Comparison of ENCODE assay signal across 19 cellular contexts in the genomic region with DNA sequence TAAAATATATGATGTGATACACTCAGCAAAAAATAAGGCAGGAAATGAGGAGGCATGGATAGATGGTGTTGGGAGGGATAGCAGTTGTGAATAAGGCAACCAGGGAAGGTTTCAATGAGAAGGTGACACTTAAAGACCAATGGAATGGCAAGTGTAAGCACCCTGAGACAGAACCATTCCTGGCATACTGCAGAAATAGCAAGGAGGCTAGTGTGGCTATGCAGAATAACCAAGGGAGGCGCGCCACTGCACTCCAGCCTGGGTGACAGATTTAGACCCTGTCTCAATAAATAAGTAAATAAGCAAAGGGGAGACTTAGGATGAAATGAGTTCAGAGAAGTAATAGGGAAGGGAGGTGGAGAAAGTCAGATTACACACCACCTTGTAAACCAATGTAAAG.
A peak's percentile ranks its signal among the peaks of the same experiment; 100 is the strongest.
DNase-seq lines count a peak whose midpoint lies in the region; ATAC-seq and TF ChIP-seq lines count a peak whose summit lies in the region.
"Had no signal": no experiment of that assay in that cellular context is flagged by ENCODE, and none has a peak within 500 bp of the region (broad histone marks: within the 10 kb centered on the region; RNA-seq: fewer than 3 reads in every experiment).

No MANE protein-coding gene starts in this region.

- no peak overlapping the region for H3K4me3 ChIP-seq in GM23338
- H3K4me3 ChIP-seq: spleen, uterus had no signal

- TF ChIP-seq CTCF in GM23338 (conservative IDR thresholded peaks at IDR 0.05; ENCODE audit: low read depth in 2 of 2), result no peak

- H3F3A ChIP-seq in GM23338 (replicated peaks; ENCODE audit: low read depth), result no peaks in the 10 kb centered on the region

- no peaks in the 10 kb centered on the region for H3K27me3 Mint-ChIP-seq in activated T-cell treated with anti-CD3 and anti-CD28 coated beads, Interleukin-2, amount 50 U/mL, for 24 hours
- H3K27me3 Mint-ChIP-seq in activated T-cell treated with anti-CD3 and anti-CD28 coated beads, Interleukin-2, amount 50 U/mL, for 4 hours (ENCODE audit: low read depth), result no peaks in the 10 kb centered on the region
- peaks cover 2% of the 10 kb centered on the region for H3K27me3 Mint-ChIP-seq in activated CD8-positive, alpha-beta memory T cell treated with anti-CD3 and anti-CD28 coated beads, Interleukin-2, amount 10 ng/mL, durations not matched to agents 7 days and 5 days
- H3K27me3 Mint-ChIP-seq in stimulated activated naive CD8-positive, alpha-beta T cell treated with anti-CD3 and anti-CD28 coated beads, Interleukin-15, Interleukin-2, amounts not matched to agents 100 ng/mL and 50 ng/mL, for 24 hours, result no peaks in the 10 kb centered on the region
- peaks cover 5% of the 10 kb centered on the region for H3K27me3 Mint-ChIP-seq in GM23338 (ENCODE audit: insufficient read depth, low read depth, poor library complexity)

- no peaks in the 10 kb centered on the region for H3K79me2 ChIP-seq in GM23338 (replicated peaks; ENCODE audit: insufficient read depth)

- no peaks in the 10 kb centered on the region for H3K4me1 ChIP-seq in GM23338 (ENCODE audit: insufficient read depth)
- H3K4me1 ChIP-seq: uterus had no signal

- H3K27ac ChIP-seq in GM23338 (ENCODE audit: low read depth), result no peak overlapping the region
- H3K27ac ChIP-seq: HL-60 had no signal

- no peak overlapping the region for H3K4me3 Mint-ChIP-seq in activated T-cell treated with anti-CD3 and anti-CD28 coated beads, Interleukin-2, amount 50 U/mL, for 24 hours
- H3K4me3 Mint-ChIP-seq in activated T-cell treated with anti-CD3 and anti-CD28 coated beads, Interleukin-2, amount 50 U/mL, for 4 hours, result no peak overlapping the region
- H3K4me3 Mint-ChIP-seq in activated CD8-positive, alpha-beta memory T cell treated with anti-CD3 and anti-CD28 coated beads, Interleukin-2, amount 10 ng/mL, durations not matched to agents 7 days and 5 days, result no peak overlapping the region
- no peak overlapping the region for H3K4me3 Mint-ChIP-seq in stimulated activated naive CD8-positive, alpha-beta T cell treated with anti-CD3 and anti-CD28 coated beads, Interleukin-15, Interleukin-2, amounts not matched to agents 100 ng/mL and 50 ng/mL, for 24 hours
- no peak overlapping the region for H3K4me3 Mint-ChIP-seq in GM23338
- H3K4me3 Mint-ChIP-seq: endodermal cell had no signal

- peak overlapping the region; percentile 94 for H3K27ac Mint-ChIP-seq in activated T-cell treated with anti-CD3 and anti-CD28 coated beads, Interleukin-2, amount 50 U/mL, for 24 hours
- H3K27ac Mint-ChIP-seq in activated CD8-positive, alpha-beta memory T cell treated with anti-CD3 and anti-CD28 coated beads, Interleukin-2, amount 10 ng/mL, durations not matched to agents 7 days and 5 days, result peak overlapping the region; percentile 1
- H3K27ac Mint-ChIP-seq in stimulated activated naive CD8-positive, alpha-beta T cell treated with anti-CD3 and anti-CD28 coated beads, Interleukin-15, Interleukin-2, amounts not matched to agents 100 ng/mL and 50 ng/mL, for 24 hours, result peak overlapping the region; percentile 95
- no peak overlapping the region for H3K27ac Mint-ChIP-seq in GM23338
- H3K27ac Mint-ChIP-seq: endodermal cell had no signal

- peak; percentile 24 for DNase-seq in activated T-cell treated with anti-CD3 and anti-CD28 coated beads, Interleukin-2, amount 50 U/mL, for 24 hours
- no peak for DNase-seq in activated T-cell treated with anti-CD3 and anti-CD28 coated beads, Interleukin-2, amount 50 U/mL, for 4 hours
- DNase-seq in activated CD8-positive, alpha-beta memory T cell treated with anti-CD3 and anti-CD28 coated beads, Interleukin-2, amount 10 ng/mL, durations not matched to agents 7 days and 5 days, result peak; percentile 31
- DNase-seq in mesenteric fat pad (ENCODE audit: low spot score) (peak; percentile 11), GM23338 (ENCODE audit: low spot score) (no peak), NCI-H1092 (lab: John Stamatoyannopoulos, UW) (no peak)
- DNase-seq in stimulated activated CD8-positive, alpha-beta memory T cell treated with anti-CD3 and anti-CD28 coated beads, Interleukin-4, amount 100 ng/mL, for 48 hours, result no peak
- DNase-seq: Caco-2; endodermal cell; KBM-7; midbrain; NCI-H2107; NCI-H748 treated with DMSO at 0.1 percent for 48 hours; SK-N-SH; spleen; stimulated activated naive CD4-positive, alpha-beta T cell had no signal

- no peak overlapping the region for H2AFZ ChIP-seq in GM23338

- no peak overlapping the region for H3K4me2 ChIP-seq in GM23338
- H3K4me2 ChIP-seq: SK-N-SH had no signal

- no peaks in the 10 kb centered on the region for H3K36me3 ChIP-seq in GM23338 (ENCODE audit: insufficient read depth)
- H3K36me3 ChIP-seq: spleen, uterus had no signal

- no peak for ATAC-seq in activated T-cell treated with anti-CD3 and anti-CD28 coated beads, Interleukin-2, amount 50 U/mL, for 4 hours
- no peak for ATAC-seq in activated CD8-positive, alpha-beta memory T cell treated with anti-CD3 and anti-CD28 coated beads, Interleukin-2, amount 10 ng/mL, durations not matched to agents 7 days and 5 days
- ATAC-seq in GM23338, result no peak

- H3K27me3 ChIP-seq in GM23338 (ENCODE audit: insufficient read depth), result no peaks in the 10 kb centered on the region
- H3K27me3 ChIP-seq: spleen, uterus had no signal

- peaks cover 21% of the 10 kb centered on the region for H3K9me3 Mint-ChIP-seq in activated T-cell treated with anti-CD3 and anti-CD28 coated beads, Interleukin-2, amount 50 U/mL, for 24 hours
- H3K9me3 Mint-ChIP-seq in activated T-cell treated with anti-CD3 and anti-CD28 coated beads, Interleukin-2, amount 50 U/mL, for 4 hours, result peaks cover 15% of the 10 kb centered on the region
- peaks cover 1% of the 10 kb centered on the region for H3K9me3 Mint-ChIP-seq in activated CD8-positive, alpha-beta memory T cell treated with anti-CD3 and anti-CD28 coated beads, Interleukin-2, amount 10 ng/mL, durations not matched to agents 7 days and 5 days (ENCODE audit: low read depth)
- H3K9me3 Mint-ChIP-seq in stimulated activated naive CD8-positive, alpha-beta T cell treated with anti-CD3 and anti-CD28 coated beads, Interleukin-15, Interleukin-2, amounts not matched to agents 100 ng/mL and 50 ng/mL, for 24 hours, result peaks cover 5% of the 10 kb centered on the region
- peaks cover 3% of the 10 kb centered on the region; the same call in 2 of the 3 replicates for H3K9me3 Mint-ChIP-seq in GM23338
- H3K9me3 Mint-ChIP-seq: endodermal cell had no signal

- H3K36me3 Mint-ChIP-seq in activated T-cell treated with anti-CD3 and anti-CD28 coated beads, Interleukin-2, amount 50 U/mL, for 24 hours (ENCODE audit: low read depth), result peaks cover 8% of the 10 kb centered on the region
- H3K36me3 Mint-ChIP-seq in activated T-cell treated with anti-CD3 and anti-CD28 coated beads, Interleukin-2, amount 50 U/mL, for 4 hours (ENCODE audit: insufficient read depth), result no peaks in the 10 kb centered on the region
- H3K36me3 Mint-ChIP-seq in activated CD8-positive, alpha-beta memory T cell treated with anti-CD3 and anti-CD28 coated beads, Interleukin-2, amount 10 ng/mL, durations not matched to agents 7 days and 5 days, result peaks cover 45% of the 10 kb centered on the region
- H3K36me3 Mint-ChIP-seq in stimulated activated naive CD8-positive, alpha-beta T cell treated with anti-CD3 and anti-CD28 coated beads, Interleukin-15, Interleukin-2, amounts not matched to agents 100 ng/mL and 50 ng/mL, for 24 hours (ENCODE audit: low read depth), result peaks cover 6% of the 10 kb centered on the region
- no peaks in the 10 kb centered on the region for H3K36me3 Mint-ChIP-seq in GM23338 (ENCODE audit: low read depth)

- H4K20me1 ChIP-seq in GM23338 (replicated peaks; ENCODE audit: insufficient read depth), result no peaks in the 10 kb centered on the region

- peaks cover 11% of the 10 kb centered on the region; the same call in 1 of the 2 replicates for H3K9me2 ChIP-seq in GM23338 (ENCODE audit: insufficient read depth)
- H3K9me2 ChIP-seq: SK-N-SH had no signal

- CTCF ChIA-PET in activated CD8-positive, alpha-beta memory T cell treated with anti-CD3 and anti-CD28 coated beads, Interleukin-2, amount 10 ng/mL, durations not matched to agents 7 days and 5 days (lab: Charles Lee), result interaction anchor here (0.7 kb wide), 1 partner anchor 242 kb away, joined by 3 read pairs; no protein-coding TSS in a partner anchor

- peaks cover 93% of the 10 kb centered on the region for H3K4me1 Mint-ChIP-seq in activated T-cell treated with anti-CD3 and anti-CD28 coated beads, Interleukin-2, amount 50 U/mL, for 24 hours (ENCODE audit: low read depth)
- peaks cover 79% of the 10 kb centered on the region for H3K4me1 Mint-ChIP-seq in activated T-cell treated with anti-CD3 and anti-CD28 coated beads, Interleukin-2, amount 50 U/mL, for 4 hours (ENCODE audit: low read depth)
- H3K4me1 Mint-ChIP-seq in activated CD8-positive, alpha-beta memory T cell treated with anti-CD3 and anti-CD28 coated beads, Interleukin-2, amount 10 ng/mL, durations not matched to agents 7 days and 5 days, result peaks cover 84% of the 10 kb centered on the region
- H3K4me1 Mint-ChIP-seq in stimulated activated naive CD8-positive, alpha-beta T cell treated with anti-CD3 and anti-CD28 coated beads, Interleukin-15, Interleukin-2, amounts not matched to agents 100 ng/mL and 50 ng/mL, for 24 hours (ENCODE audit: low read depth), result peaks cover 98% of the 10 kb centered on the region
- H3K4me1 Mint-ChIP-seq in GM23338, result peaks cover 15% of the 10 kb centered on the region; the same call in 2 of the 3 replicates

TF ChIP-seq in GM23338, 12 proteins besides CTCF, POLR2A, EP300 and RAD21:
- TF ChIP-seq JUNB (IDR thresholded peaks at IDR 0.05; ENCODE audit: unreplicated experiment), result no peak
- no peak for TF ChIP-seq EZH2 (IDR thresholded peaks at IDR 0.05; ENCODE audit: low read depth, unreplicated experiment)

Comparison
In these comparisons a context has a peak if more than half of its experiments do, and no peak if none do; other contexts are left out.
1. DNase-seq: peak in activated T-cell treated with anti-CD3 and anti-CD28 coated beads, Interleukin-2, amount 50 U/mL, for 24 hours (single experiment), activated CD8-positive, alpha-beta memory T cell treated with anti-CD3 and anti-CD28 coated beads, Interleukin-2, amount 10 ng/mL, durations not matched to agents 7 days and 5 days (single experiment) and mesenteric fat pad (single experiment); none in activated T-cell treated with anti-CD3 and anti-CD28 coated beads, Interleukin-2, amount 50 U/mL, for 4 hours (single experiment), GM23338 (single experiment), stimulated activated CD8-positive, alpha-beta memory T cell treated with anti-CD3 and anti-CD28 coated beads, Interleukin-4, amount 100 ng/mL, for 48 hours (single experiment) and NCI-H1092 (single experiment).